ENCODE assay signal across 8 cellular contexts in the genomic region with DNA sequence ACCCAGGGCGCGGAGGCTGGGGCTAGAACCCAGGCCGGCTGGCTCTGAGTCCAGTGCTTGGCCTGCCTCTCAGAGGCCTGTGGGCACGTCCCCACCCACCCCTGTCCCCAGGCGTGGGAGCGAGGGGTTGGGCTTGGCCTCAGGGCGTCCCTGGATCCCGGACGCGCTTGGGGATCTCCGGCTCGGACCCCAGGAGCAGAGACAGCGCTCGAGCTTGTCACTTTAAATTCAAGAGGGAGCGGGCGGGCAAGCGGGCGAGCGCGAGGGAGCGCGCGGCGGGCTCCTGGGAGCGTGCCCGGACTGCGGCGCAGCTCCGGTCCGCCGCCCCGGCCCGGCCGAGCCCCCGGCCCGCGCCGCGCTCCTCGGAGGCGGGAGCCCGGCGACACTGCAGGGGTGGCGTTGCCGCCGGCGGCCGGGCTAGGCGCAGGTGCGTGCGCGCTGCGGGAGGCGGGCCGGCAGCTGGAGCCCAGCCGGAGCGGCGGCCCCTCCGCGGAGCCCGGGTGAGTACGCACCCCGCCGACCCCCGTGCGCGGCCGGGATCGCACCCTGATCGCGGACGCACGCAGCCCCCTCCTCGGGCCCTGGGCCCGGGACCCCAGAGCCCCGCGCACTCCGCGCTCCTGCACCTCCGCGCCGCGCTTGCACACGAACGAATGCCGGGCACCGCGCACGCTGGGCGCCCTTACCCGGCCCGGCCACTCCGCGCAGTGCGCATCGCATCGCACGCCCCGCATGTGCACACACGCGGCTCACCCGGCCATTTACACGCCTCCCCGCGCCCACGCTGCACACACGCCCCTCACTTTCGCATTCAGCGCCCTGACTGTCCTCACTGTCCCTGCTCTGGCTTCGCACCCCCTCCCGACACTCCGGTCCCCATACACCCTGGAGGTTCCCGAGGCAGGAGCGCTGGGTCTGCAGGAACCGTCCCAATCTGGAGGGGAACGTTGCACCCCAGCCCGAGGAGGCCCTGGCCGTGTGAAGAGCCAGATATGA. TPM values are rescaled to one million over a fixed set of nuclear protein-coding genes. Genes with fewer than 3 reads are reported as not detected.
DNase-seq lines count a peak whose midpoint lies in the region; ATAC-seq and TF ChIP-seq lines count a peak whose summit lies in the region.

A gene with protein sequence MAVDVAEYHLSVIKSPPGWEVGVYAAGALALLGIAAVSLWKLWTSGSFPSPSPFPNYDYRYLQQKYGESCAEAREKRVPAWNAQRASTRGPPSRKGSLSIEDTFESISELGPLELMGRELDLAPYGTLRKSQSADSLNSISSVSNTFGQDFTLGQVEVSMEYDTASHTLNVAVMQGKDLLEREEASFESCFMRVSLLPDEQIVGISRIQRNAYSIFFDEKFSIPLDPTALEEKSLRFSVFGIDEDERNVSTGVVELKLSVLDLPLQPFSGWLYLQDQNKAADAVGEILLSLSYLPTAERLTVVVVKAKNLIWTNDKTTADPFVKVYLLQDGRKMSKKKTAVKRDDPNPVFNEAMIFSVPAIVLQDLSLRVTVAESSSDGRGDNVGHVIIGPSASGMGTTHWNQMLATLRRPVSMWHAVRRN (plus strand): TSS at position 174 of the 996 bp plus-strand sequence. CDS start 7,011 bp downstream, outside the sequence.

- POLR2A ChIA-PET in HEK293 (lab: Yijun Ruan, JAX): interaction anchor here (1.3 to 2.8 kb wide), 2 partner anchors 32 to 294 kb away, joined by 5 to 7 read pairs; no protein-coding TSS in a partner anchor

- TF ChIP-seq CTCF in HEK293 (tag by site-specific recombination; IDR thresholded peaks at IDR 0.05) (no peak), astrocyte of the cerebellum (IDR thresholded peaks at IDR 0.05; ENCODE audit: low read depth, low read length, missing control alignments) (no peak)

- H3K27ac Mint-ChIP-seq in immature natural killer cell: no peak within 1 kb of the TSS
- peak within 1 kb of the TSS; percentile 16 for H3K27ac Mint-ChIP-seq in stimulated activated naive B cell treated with anti-CD40 and anti-IgM and Interleukin-4, amounts not matched to agents 10 μg/mL and 1 μg/mL and 100 μg/mL, for 72 hours

- ATAC-seq in stimulated activated naive B cell treated with anti-CD40 and anti-IgM and Interleukin-4, amounts not matched to agents 10 μg/mL and 1 μg/mL and 100 μg/mL, for 72 hours (replicated peaks): peak; percentile 19 to 22
- ATAC-seq in GM18870 (IDR thresholded peaks at IDR 0.05; ENCODE audit: unreplicated experiment): no peak
- ATAC-seq in GM18502 (IDR thresholded peaks at IDR 0.05; ENCODE audit: poor library complexity, unreplicated experiment): no peak

- in situ Hi-C loops in astrocyte of the cerebellum (cut with HindIII; ENCODE audit: low sequenced_read_pairs): no loop called here

- CTCF ChIA-PET in HEK293 (lab: Yijun Ruan, JAX): interaction anchor here (0.6 to 2.1 kb wide), 7 partner anchors 10 to 144 kb away, joined by 3 to 9 read pairs (median 4); no protein-coding TSS in a partner anchor

- peak within 1 kb of the TSS; percentile 67 to 84 (median 81) for H3K4me3 Mint-ChIP-seq in immature natural killer cell
- peak within 1 kb of the TSS; percentile 69 to 79 for H3K4me3 Mint-ChIP-seq in stimulated activated naive B cell treated with anti-CD40 and anti-IgM and Interleukin-4, amounts not matched to agents 10 μg/mL and 1 μg/mL and 100 μg/mL, for 72 hours

- H3K27me3 Mint-ChIP-seq in immature natural killer cell (ENCODE audit: low read depth in 3 of 3): peaks cover 15 to 29% (median 26%) of the 10 kb centered on the region in 3 donors
- H3K27me3 Mint-ChIP-seq in stimulated activated naive B cell treated with anti-CD40 and anti-IgM and Interleukin-4, amounts not matched to agents 10 μg/mL and 1 μg/mL and 100 μg/mL, for 72 hours: peaks cover 66 to 83% of the 10 kb centered on the region in 2 donors

- no peaks in the 10 kb centered on the region for H3K9me3 Mint-ChIP-seq in immature natural killer cell
- H3K9me3 Mint-ChIP-seq in stimulated activated naive B cell treated with anti-CD40 and anti-IgM and Interleukin-4, amounts not matched to agents 10 μg/mL and 1 μg/mL and 100 μg/mL, for 72 hours: peaks cover 4 to 5% of the 10 kb centered on the region in 2 donors

- peaks cover 26 to 31% of the 10 kb centered on the region in 2 donors for H3K4me1 Mint-ChIP-seq in immature natural killer cell
- H3K4me1 Mint-ChIP-seq in stimulated activated naive B cell treated with anti-CD40 and anti-IgM and Interleukin-4, amounts not matched to agents 10 μg/mL and 1 μg/mL and 100 μg/mL, for 72 hours: peaks cover 26% of the 10 kb centered on the region in 2 donors

- H3K36me3 Mint-ChIP-seq in immature natural killer cell: peaks cover 0 to 3% (median 0%) of the 10 kb centered on the region in 3 donors
- peaks cover 5 to 6% of the 10 kb centered on the region in 2 donors for H3K36me3 Mint-ChIP-seq in stimulated activated naive B cell treated with anti-CD40 and anti-IgM and Interleukin-4, amounts not matched to agents 10 μg/mL and 1 μg/mL and 100 μg/mL, for 72 hours

- no peak within 1 kb of the TSS for H3K27ac ChIP-seq in HEK293 (ENCODE audit: extremely low read depth, low read depth, low read length)

- peak; percentile 72 for DNase-seq in 8988T
- no peak for DNase-seq in astrocyte of the cerebellum (ENCODE audit: low read depth)
- no peak for DNase-seq in immature natural killer cell
- no peak for DNase-seq in stimulated activated naive B cell treated with anti-CD40 and anti-IgM and Interleukin-4, amounts not matched to agents 10 μg/mL and 1 μg/mL and 100 μg/mL, for 72 hours
- no peak for DNase-seq in NCI-H187 (lab: John Stamatoyannopoulos, UW)

- peak within 1 kb of the TSS; percentile 45 for H3K4me3 ChIP-seq in HEK293 (ENCODE audit: low read depth, low read length)
- H3K4me3 ChIP-seq in astrocyte of the cerebellum (ENCODE audit: low read depth, low read length): peak within 1 kb of the TSS; percentile 31

- no peaks in the 10 kb centered on the region for H3K36me3 ChIP-seq in HEK293 (ENCODE audit: control insufficient read depth in 2 of 2, insufficient read depth in 1 of 2, low read length in 2 of 2)

- no peaks in the 10 kb centered on the region for H3K9me3 ChIP-seq in HEK293 (ENCODE audit: control insufficient read depth, insufficient read depth, low read depth, low read length)

- H3K4me1 ChIP-seq in HEK293 (ENCODE audit: control insufficient read depth, insufficient read depth, low read length): peaks cover 5% of the 10 kb centered on the region

TF ChIP-seq in HEK293, 187 proteins besides CTCF, POLR2A, EP300 and RAD21 (continues in another document):
- TF ChIP-seq ZNF629 (tag by site-specific recombination; IDR thresholded peaks at IDR 0.05) (no peak), ZNF112 (tag by site-specific recombination; IDR thresholded peaks at IDR 0.05) (no peak), SP3 (tag by site-specific recombination; IDR thresholded peaks at IDR 0.05) (0 out of 2 replicates have a peak, but pooled peaks have one; percentile 9), ZNF433 (tag by site-specific recombination; IDR thresholded peaks at IDR 0.05; ENCODE audit: low read depth) (no peak), ZNF23 (tag by site-specific recombination; IDR thresholded peaks at IDR 0.05; ENCODE audit: borderline replicate concordance) (no peak), ZBTB8A (tag by site-specific recombination; IDR thresholded peaks at IDR 0.05) (0 out of 2 replicates have a peak, but pooled peaks have one; percentile 37), ZNF335 (tag by site-specific recombination; conservative IDR thresholded peaks at IDR 0.05) (0 out of 2 replicates have a peak, but pooled peaks have one; percentile 2), HOXD13 (CRISPR knock-in tag; IDR thresholded peaks at IDR 0.05; ENCODE audit: borderline replicate concordance) (no peak), ZNF518A (tag by site-specific recombination; conservative IDR thresholded peaks at IDR 0.05; ENCODE audit: low read depth) (no peak), ZNF585B (tag by site-specific recombination; IDR thresholded peaks at IDR 0.05) (no peak), MZF1 (tag by site-specific recombination; IDR thresholded peaks at IDR 0.05; ENCODE audit: borderline replicate concordance) (no peak), ZNF555 (tag by site-specific recombination; conservative IDR thresholded peaks at IDR 0.05) (no peak), ZFP3 (tag by site-specific recombination; IDR thresholded peaks at IDR 0.05; ENCODE audit: low read depth) (no peak), ZNF621 (tag by site-specific recombination; IDR thresholded peaks at IDR 0.05) (no peak), HOXC10 (CRISPR knock-in tag; IDR thresholded peaks at IDR 0.05) (no peak)

RNA-seq across cellular contexts. Expression of the gene that starts here (rescaled TPM):
- not detected for polyA plus RNA-seq in immature natural killer cell

Comparison
In these comparisons a context has a peak if more than half of its experiments do, and no peak if none do; other contexts are left out.
1. ATAC-seq: peak in stimulated activated naive B cell treated with anti-CD40 and anti-IgM and Interleukin-4, amounts not matched to agents 10 μg/mL and 1 μg/mL and 100 μg/mL, for 72 hours (2 of 2); none in GM18870 (single experiment) and GM18502 (single experiment).